Comparison of ENCODE assay signal across 8 cellular contexts in genomic region chr1:225735252-225736149, GRCh38. TPM values are rescaled to one million over a fixed set of nuclear protein-coding genes. Genes with fewer than 3 reads are reported as not detected.
DNase-seq lines count a peak whose midpoint lies in the region; ATAC-seq and TF ChIP-seq lines count a peak whose summit lies in the region.

No MANE protein-coding gene starts in this region.

- no peak overlapping the region for H2BK5ac ChIP-seq in trophoblast cell (ENCODE audit: low read depth, low read length, poor library complexity)

- no peak overlapping the region for H3K4me2 ChIP-seq in trophoblast cell (ENCODE audit: low read length)

- DNase-seq in Caki2 (ENCODE audit: low read depth) = peak; percentile 96
- DNase-seq in NCI-H460 (ENCODE audit: extremely low read depth, low read depth) = peak; percentile 83
- peak; percentile 98 for DNase-seq in fibroblast of the aortic adventitia (ENCODE audit: low read depth)
- peak in 1 of 2 donors; percentile 44 for DNase-seq in trophoblast cell
- no peak for DNase-seq in AML-193 (lab: John Stamatoyannopoulos, UW)
- DNase-seq in activated T-cell treated with anti-CD3 and anti-CD28 coated beads, Interleukin-2, amount 50 U/mL, for 1 hour = no peak
- no peak for DNase-seq in cerebellar cortex (ENCODE audit: low spot score)

- no peak overlapping the region for H3K18ac ChIP-seq in trophoblast cell (ENCODE audit: low read length)

- H2AK5ac ChIP-seq in trophoblast cell (ENCODE audit: low read length) = no peak overlapping the region

- H2BK12ac ChIP-seq in trophoblast cell (ENCODE audit: low read length) = peak overlapping the region; percentile 16

- peaks cover 16 to 19% of the 10 kb centered on the region in 2 experiments for H3K4me1 ChIP-seq in trophoblast cell (ENCODE audit: control insufficient read depth in 1 of 2, insufficient read depth in 2 of 2, low read length in 2 of 2)

- no peak overlapping the region for H4K12ac ChIP-seq in trophoblast cell (ENCODE audit: low read depth, low read length)

- H2AFZ ChIP-seq in trophoblast cell (ENCODE audit: insufficient read depth, low read length, poor library complexity) = no peak overlapping the region

- no peak overlapping the region for H3K14ac ChIP-seq in trophoblast cell (ENCODE audit: low read length)

- no peak overlapping the region for H3K23ac ChIP-seq in trophoblast cell (ENCODE audit: low read length)

- no peak overlapping the region for H3K27ac ChIP-seq in trophoblast cell (ENCODE audit: low read depth, low read length)

- TF ChIP-seq CTCF in fibroblast of the aortic adventitia (IDR thresholded peaks at IDR 0.05; ENCODE audit: insufficient read depth, low read length) = no peak

- no peak for ATAC-seq in HG03196 (IDR thresholded peaks at IDR 0.05; ENCODE audit: unreplicated experiment)

- H3K79me2 ChIP-seq in trophoblast cell (ENCODE audit: control insufficient read depth, insufficient read depth, low read length, poor library complexity) = no peaks in the 10 kb centered on the region

- in situ Hi-C loops in Caki2 (cut with HindIII; ENCODE audit: low pct_unique_long_range_greater_than_20kb, low sequenced_read_pairs) = no loop called here

- H4K8ac ChIP-seq in trophoblast cell (ENCODE audit: low read depth, low read length) = no peak overlapping the region

- H3K4me3 ChIP-seq in fibroblast of the aortic adventitia (ENCODE audit: low read depth, low read length) (no peak overlapping the region), trophoblast cell (ENCODE audit: low read depth, low read length) (no peak overlapping the region)

- H3K79me1 ChIP-seq in trophoblast cell (ENCODE audit: low read length) = no peaks in the 10 kb centered on the region

- H3K27me3 ChIP-seq in trophoblast cell (ENCODE audit: insufficient read depth, low read length) = no peaks in the 10 kb centered on the region

- H3K36me3 ChIP-seq in trophoblast cell (ENCODE audit: control insufficient read depth in 1 of 2, insufficient read depth in 2 of 2, low read length in 2 of 2) = no peaks in the 10 kb centered on the region

- H3K9me3 ChIP-seq in trophoblast cell (ENCODE audit: insufficient read depth, low read depth, low read length) = peaks cover 2% of the 10 kb centered on the region

- no peak overlapping the region for H2BK120ac ChIP-seq in trophoblast cell (ENCODE audit: insufficient read depth, low read length, poor library complexity)

- WGBS in trophoblast cell (ENCODE audit: extremely low coverage, insufficient coverage, insufficient read length) = no CpG with 5 or more reads among the region's 12 CpGs

- H4K91ac ChIP-seq in trophoblast cell (ENCODE audit: low read depth, low read length) = no peak overlapping the region

- no peak overlapping the region for H3K9ac ChIP-seq in trophoblast cell (ENCODE audit: low read length)

- no peak overlapping the region for H3K4ac ChIP-seq in trophoblast cell (ENCODE audit: low read depth, low read length)

RNA-seq across cellular contexts. Expression of gene SRP9, which starts 42.1 kb away (rescaled TPM):
- 368 and 386 TPM in 2 replicates for total RNA-seq in Caki2 (2014; rRNA removed; shearing (Covaris generic); ENCODE audit: low replicate concordance)
- 497 and 502 TPM in 2 replicates for total RNA-seq in NCI-H460 (2014; rRNA removed; shearing (Covaris generic))
- polyA plus RNA-seq in NCI-H460 (2014; cell fraction: nucleus; rRNA removed) = 471 and 631 TPM in 2 replicates
- 117 and 330 TPM in 2 replicates for total RNA-seq in fibroblast of the aortic adventitia (ENCODE audit: low replicate concordance)
- polyA plus RNA-seq in trophoblast cell (2013) = 268 and 277 TPM in 2 replicates

Comparison
In these comparisons a context has a peak if more than half of its experiments do, and no peak if none do; other contexts are left out.
1. DNase-seq: peak in Caki2 (single experiment), NCI-H460 (single experiment) and fibroblast of the aortic adventitia (single experiment); none in AML-193 (0 of 2), activated T-cell treated with anti-CD3 and anti-CD28 coated beads, Interleukin-2, amount 50 U/mL, for 1 hour (single experiment) and cerebellar cortex (single experiment).